ENCODE assay signal across 21 cellular contexts in genomic region chr11:2484576-2485125, GRCh38. TPM values are rescaled to one million over a fixed set of nuclear protein-coding genes. Genes with fewer than 3 reads are reported as not detected.
"Had no signal": no experiment of that assay in that cellular context is flagged by ENCODE, and none has a peak within 500 bp of the region (broad histone marks: within the 10 kb centered on the region; RNA-seq: fewer than 3 reads in every experiment).

No MANE protein-coding gene starts in this region.

- H3K27ac ChIP-seq: dorsolateral prefrontal cortex, heart right ventricle, left lung, lower lobe of right lung, spleen, upper lobe of right lung, vagina had no signal

- ATAC-seq: heart right ventricle, left lung, lower lobe of right lung, sciatic nerve, upper lobe of right lung had no signal

- H3K27ac Mint-ChIP-seq: memory B cell, mesothelial cell of epicardium, nephron had no signal

- H3K27me3 ChIP-seq: heart right ventricle, left lung, spleen, upper lobe of right lung, vagina had no signal

- H3K4me3 Mint-ChIP-seq: memory B cell, mesothelial cell of epicardium, nephron had no signal

- H3K4me1 ChIP-seq: vagina had no signal

- H3K36me3 ChIP-seq: heart right ventricle, left lung, lower lobe of right lung, upper lobe of right lung, vagina had no signal

- DNase-seq: cerebellar nuclear complex; effector CD8-positive, alpha-beta T cell; heart right ventricle; left lung; lower lobe of right lung; spleen; stimulated activated CD4-positive, alpha-beta T cell treated with anti-CD3 and anti-CD28 coated beads, Interleukin-15, amount 100 ng/mL, for 24 hours; stimulated activated CD4-positive, alpha-beta T cell treated with anti-CD3 and anti-CD28 coated beads, Interleukin-1b, Interleukin-23, amount 100 ng/mL, for 48 hours; stimulated activated CD4-positive, alpha-beta T cell treated with anti-CD3 and anti-CD28 coated beads, Interleukin-4, amount 100 ng/mL, for 4 hours; stimulated activated naive CD4-positive, alpha-beta T cell; upper lobe of right lung had no signal

- H3K4me1 Mint-ChIP-seq: mesothelial cell of epicardium, nephron had no signal

- H3K27me3 Mint-ChIP-seq: memory B cell had no signal

- H3K4me3 ChIP-seq: dorsolateral prefrontal cortex, heart right ventricle, left lung, lower lobe of right lung, spleen, upper lobe of right lung, vagina had no signal

- H3K36me3 Mint-ChIP-seq: mesothelial cell of epicardium had no signal

RNA-seq across cellular contexts. Expression of gene KCNQ1, which starts 39.8 kb away (rescaled TPM):
- total RNA-seq: fibroblast of lung had no signal

RNA-seq across cellular contexts. Expression of gene TRPM5, which starts 40.3 kb away (rescaled TPM):
- total RNA-seq: fibroblast of lung, frontal cortex, heart right ventricle, left lung, lower lobe of right lung, myocyte, pulmonary artery endothelial cell, sciatic nerve, upper lobe of right lung, vagina had no signal
